Comparison of ENCODE assay signal across 18 cellular contexts in the genomic region with DNA sequence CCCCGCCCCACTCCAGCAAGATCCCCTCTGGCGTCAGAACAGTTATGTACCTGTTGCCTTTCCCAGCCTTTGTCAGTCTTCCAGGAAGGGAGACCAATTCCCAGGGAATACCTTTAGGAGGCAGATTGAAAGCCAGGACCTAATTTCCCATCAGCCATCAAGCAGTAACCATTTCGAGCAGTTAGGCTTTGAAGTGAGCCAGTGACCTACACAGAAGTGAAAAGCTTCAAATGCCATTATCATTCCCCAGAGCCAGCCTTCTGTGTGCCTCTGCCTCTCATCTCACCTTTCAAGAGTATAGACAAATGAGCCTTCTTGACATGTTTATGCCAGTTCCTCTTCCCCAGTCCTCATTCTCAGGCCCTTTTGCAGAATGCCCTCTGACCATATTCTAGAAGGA.
"Had no signal": no experiment of that assay in that cellular context is flagged by ENCODE, and none has a peak within 500 bp of the region (broad histone marks: within the 10 kb centered on the region; RNA-seq: fewer than 3 reads in every experiment).

No MANE protein-coding gene starts in this region.

- DNase-seq: IMR-90, Karpas-422, KG1, MG63, NCI-H1092, NCI-H1105 treated with DMSO at 0.1 percent for 48 hours, NCI-H1417 treated with DMSO at 0.1 percent for 48 hours, NCI-H146, NCI-H1694 treated with DMSO at 0.1 percent for 48 hours, NCI-H1930, NCI-H2081, NCI-H2227 treated with DMSO at 0.1 percent for 48 hours, NCI-H524 treated with DMSO at 0.1 percent for 48 hours, NCI-H69, NCI-H774, Right ventricle myocardium superior, RPMI8226, SIG-M5 had no signal
